In the genomic region with DNA sequence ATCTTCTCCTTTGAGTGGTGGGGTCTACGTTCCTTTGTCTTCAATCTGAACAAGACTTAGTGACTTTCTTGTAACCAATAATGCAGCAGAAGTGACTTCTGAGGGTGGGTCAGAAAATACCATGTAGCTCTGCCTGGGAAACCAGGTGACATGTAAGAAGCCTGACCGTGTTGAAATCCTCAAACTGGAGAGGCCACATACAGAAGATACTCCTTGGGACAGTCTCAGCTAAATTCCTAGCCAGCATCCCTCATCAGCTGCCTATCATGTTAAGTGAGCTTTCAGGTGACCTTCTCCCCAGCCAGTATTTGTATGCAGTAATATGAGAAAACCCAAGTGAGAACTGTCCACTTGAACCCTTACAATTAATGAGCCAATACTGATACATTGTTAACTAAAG, we compare ENCODE assay signal across 29 cellular contexts. TPM values are rescaled to one million over a fixed set of nuclear protein-coding genes. Genes with fewer than 3 reads are reported as not detected.
A peak's percentile ranks its signal among the peaks of the same experiment; 100 is the strongest.
DNase-seq lines count a peak whose midpoint lies in the region; ATAC-seq, FAIRE-seq and TF ChIP-seq lines count a peak whose summit lies in the region.
"Had no signal": no experiment of that assay in that cellular context is flagged by ENCODE, and none has a peak within 500 bp of the region (broad histone marks: within the 10 kb centered on the region; RNA-seq: fewer than 3 reads in every experiment).

No MANE protein-coding gene starts in this region.

- H3K9me3 Mint-ChIP-seq in GM23338: no peaks in the 10 kb centered on the region; the same call in 2 of the 3 replicates
- H3K9me3 Mint-ChIP-seq in activated T-helper 17 cell treated with anti-CD3 and anti-CD28 coated beads, Interleukin-2, amount 50 U/mL, for 72 hours: no peaks in the 10 kb centered on the region
- no peaks in the 10 kb centered on the region for H3K9me3 Mint-ChIP-seq in activated CD8-positive, alpha-beta T cell treated with anti-CD3 and anti-CD28 coated beads for 36 hours
- H3K9me3 Mint-ChIP-seq: CD14-positive monocyte; CD4-positive, alpha-beta memory T cell; CD8-positive, alpha-beta memory T cell had no signal

- TF ChIP-seq CTCF in GM23338 (conservative IDR thresholded peaks at IDR 0.05; ENCODE audit: low read depth in 2 of 2): no peak
- TF ChIP-seq CTCF in activated CD8-positive, alpha-beta T cell treated with anti-CD3 and anti-CD28 coated beads for 36 hours (IDR thresholded peaks at IDR 0.05): no peak
- no peak for TF ChIP-seq CTCF in thyroid gland (IDR thresholded peaks at IDR 0.05)

- peaks cover 48% of the 10 kb centered on the region for H3K4me1 ChIP-seq in GM23338 (ENCODE audit: insufficient read depth)
- no peaks in the 10 kb centered on the region for H3K4me1 ChIP-seq in trophoblast cell (ENCODE audit: control insufficient read depth in 1 of 2, insufficient read depth in 2 of 2, low read length in 2 of 2)
- H3K4me1 ChIP-seq in thyroid gland: no peaks in the 10 kb centered on the region

- H4K8ac ChIP-seq in trophoblast cell (ENCODE audit: low read depth, low read length): no peak overlapping the region

- H3K79me2 ChIP-seq in GM23338 (replicated peaks; ENCODE audit: insufficient read depth): peaks cover 100% of the 10 kb centered on the region
- H3K79me2 ChIP-seq in trophoblast cell (ENCODE audit: control insufficient read depth, insufficient read depth, low read length, poor library complexity): no peaks in the 10 kb centered on the region

- H3K27ac ChIP-seq in GM23338 (ENCODE audit: low read depth): peak overlapping the region; percentile 30; the same call in 1 of the 2 replicates
- no peak overlapping the region for H3K27ac ChIP-seq in trophoblast cell (ENCODE audit: low read depth, low read length)
- no peak overlapping the region for H3K27ac ChIP-seq in thyroid gland
- H3K27ac ChIP-seq: BLaER1 had no signal

- H3K4me3 ChIP-seq in GM23338 (no peak overlapping the region), trophoblast cell (ENCODE audit: low read depth, low read length) (no peak overlapping the region), thyroid gland (replicated peaks in 1 of 3) (no peak overlapping the region)
- H3K4me3 ChIP-seq: BLaER1, GM12878 had no signal

- FAIRE-seq in H54 (lab: Jason Lieb, UNC): peak; percentile 11
- FAIRE-seq: A204.1, GM12878, GM12892, GM18507 had no signal

- no peaks in the 10 kb centered on the region for H3K79me1 ChIP-seq in trophoblast cell (ENCODE audit: low read length)

- no peak overlapping the region for H2BK120ac ChIP-seq in trophoblast cell (ENCODE audit: insufficient read depth, low read length, poor library complexity)

- peaks cover 81% of the 10 kb centered on the region for H4K20me1 ChIP-seq in GM23338 (replicated peaks; ENCODE audit: insufficient read depth)

- H3K27me3 ChIP-seq in GM23338 (ENCODE audit: insufficient read depth) (no peaks in the 10 kb centered on the region), trophoblast cell (ENCODE audit: insufficient read depth, low read length) (no peaks in the 10 kb centered on the region), thyroid gland (no peaks in the 10 kb centered on the region)
- H3K27me3 ChIP-seq: BE2C, BLaER1 had no signal

- H3K23ac ChIP-seq in trophoblast cell (ENCODE audit: low read length): no peak overlapping the region

- TF ChIP-seq POLR2A in H54 (IDR thresholded peaks at IDR 0.05; ENCODE audit: low read depth, low read length): no peak
- no peak for TF ChIP-seq POLR2A in thyroid gland (IDR thresholded peaks at IDR 0.05)

- H3K36me3 ChIP-seq in GM23338 (ENCODE audit: insufficient read depth) (no peaks in the 10 kb centered on the region), trophoblast cell (ENCODE audit: control insufficient read depth in 1 of 2, insufficient read depth in 2 of 2, low read length in 2 of 2) (peaks cover 3 to 8% of the 10 kb centered on the region in 2 experiments), thyroid gland (no peaks in the 10 kb centered on the region)
- H3K36me3 ChIP-seq: BE2C had no signal

- H3K4me2 ChIP-seq in GM23338: no peak overlapping the region
- no peak overlapping the region for H3K4me2 ChIP-seq in trophoblast cell (ENCODE audit: low read length)
- H3K4me2 ChIP-seq: BLaER1 had no signal

- no peak overlapping the region for H3K27ac Mint-ChIP-seq in GM23338
- peak overlapping the region; percentile 16 for H3K27ac Mint-ChIP-seq in activated T-helper 17 cell treated with anti-CD3 and anti-CD28 coated beads, Interleukin-2, amount 50 U/mL, for 72 hours
- H3K27ac Mint-ChIP-seq in activated CD8-positive, alpha-beta T cell treated with anti-CD3 and anti-CD28 coated beads for 36 hours: no peak overlapping the region
- H3K27ac Mint-ChIP-seq: CD4-positive, CD25-positive, alpha-beta regulatory T cell had no signal

- DNase-seq in GM23338 (ENCODE audit: low spot score): no peak
- no peak for DNase-seq in H54 (ENCODE audit: insufficient read length, low spot score)
- DNase-seq in trophoblast cell: peak; percentile 68 to 84
- no peak for DNase-seq in activated CD8-positive, alpha-beta T cell treated with anti-CD3 and anti-CD28 coated beads for 36 hours
- no peak for DNase-seq in thyroid gland
- DNase-seq: 8988T; ACHN; BE2C; C1 segment of cervical spinal cord; CD4-positive, alpha-beta memory T cell; CD4-positive, CD25-positive, alpha-beta regulatory T cell; CD8-positive, alpha-beta memory T cell; COR-L47; DMS 273 treated with DMSO at 0.1 percent for 48 hours; DMS153; DMS53; DMS79; DND-41; EL; GDM1 had no signal

- H3K27me3 Mint-ChIP-seq in GM23338 (ENCODE audit: insufficient read depth, low read depth, poor library complexity): peaks cover 3% of the 10 kb centered on the region
- no peaks in the 10 kb centered on the region for H3K27me3 Mint-ChIP-seq in activated T-helper 17 cell treated with anti-CD3 and anti-CD28 coated beads, Interleukin-2, amount 50 U/mL, for 72 hours
- H3K27me3 Mint-ChIP-seq in activated CD8-positive, alpha-beta T cell treated with anti-CD3 and anti-CD28 coated beads for 36 hours: no peaks in the 10 kb centered on the region
- H3K27me3 Mint-ChIP-seq: CD4-positive, alpha-beta memory T cell; CD4-positive, CD25-positive, alpha-beta regulatory T cell; CD8-positive, alpha-beta memory T cell had no signal

- ATAC-seq in GM23338 (no peak), GM19395 (IDR thresholded peaks at IDR 0.05; ENCODE audit: unreplicated experiment) (no peak), HG03565 (IDR thresholded peaks at IDR 0.05; ENCODE audit: unreplicated experiment) (no peak)
- ATAC-seq in activated T-helper 17 cell treated with anti-CD3 and anti-CD28 coated beads, Interleukin-2, amount 50 U/mL, for 72 hours (replicated peaks): no peak
- no peak for ATAC-seq in activated CD8-positive, alpha-beta T cell treated with anti-CD3 and anti-CD28 coated beads for 36 hours
- ATAC-seq: GM12878 had no signal

- no CpG with 5 or more reads among the region's 2 CpGs for WGBS in trophoblast cell (ENCODE audit: extremely low coverage, insufficient coverage, insufficient read length)
- 97% methylated on average over 2 of the region's 2 CpGs for WGBS in thyroid gland, 2 donors

- peak overlapping the region; percentile 12 for H3K4ac ChIP-seq in trophoblast cell (ENCODE audit: low read depth, low read length)

- H3K4me3 Mint-ChIP-seq in GM23338: no peak overlapping the region
- no peak overlapping the region for H3K4me3 Mint-ChIP-seq in activated T-helper 17 cell treated with anti-CD3 and anti-CD28 coated beads, Interleukin-2, amount 50 U/mL, for 72 hours
- no peak overlapping the region for H3K4me3 Mint-ChIP-seq in activated CD8-positive, alpha-beta T cell treated with anti-CD3 and anti-CD28 coated beads for 36 hours
- H3K4me3 Mint-ChIP-seq: CD14-positive monocyte; CD4-positive, alpha-beta memory T cell; CD4-positive, CD25-positive, alpha-beta regulatory T cell; CD8-positive, alpha-beta memory T cell had no signal

- H2AFZ ChIP-seq in GM23338: no peak overlapping the region
- no peak overlapping the region for H2AFZ ChIP-seq in trophoblast cell (ENCODE audit: insufficient read depth, low read length, poor library complexity)

- no peak overlapping the region for H3K18ac ChIP-seq in trophoblast cell (ENCODE audit: low read length)

- intact Hi-C loops in activated CD8-positive, alpha-beta T cell treated with anti-CD3 and anti-CD28 coated beads for 36 hours (cut with micrococcal nuclease): no loop called here
- intact Hi-C loops in thyroid gland (cut with DNase I): no loop called here

- H2BK5ac ChIP-seq in trophoblast cell (ENCODE audit: low read depth, low read length, poor library complexity): no peak overlapping the region

- H3K9me3 ChIP-seq in trophoblast cell (ENCODE audit: insufficient read depth, low read depth, low read length) (no peaks in the 10 kb centered on the region), thyroid gland (no peaks in the 10 kb centered on the region)
- H3K9me3 ChIP-seq: BE2C had no signal

- no peak overlapping the region for H2BK12ac ChIP-seq in trophoblast cell (ENCODE audit: low read length)

- no peak overlapping the region for H3K14ac ChIP-seq in trophoblast cell (ENCODE audit: low read length)

- H4K12ac ChIP-seq in trophoblast cell (ENCODE audit: low read depth, low read length): no peak overlapping the region

- H3K9ac ChIP-seq in trophoblast cell (ENCODE audit: low read length): no peak overlapping the region
- H3K9ac ChIP-seq: BLaER1 had no signal

- no peak overlapping the region for H4K91ac ChIP-seq in trophoblast cell (ENCODE audit: low read depth, low read length)

- H3K9me2 ChIP-seq in GM23338 (ENCODE audit: insufficient read depth): no peaks in the 10 kb centered on the region

- H3K36me3 Mint-ChIP-seq in GM23338 (ENCODE audit: low read depth): peaks cover 33% of the 10 kb centered on the region
- peaks cover 58% of the 10 kb centered on the region for H3K36me3 Mint-ChIP-seq in activated T-helper 17 cell treated with anti-CD3 and anti-CD28 coated beads, Interleukin-2, amount 50 U/mL, for 72 hours (ENCODE audit: low read depth)
- H3K36me3 Mint-ChIP-seq in activated CD8-positive, alpha-beta T cell treated with anti-CD3 and anti-CD28 coated beads for 36 hours (ENCODE audit: low read depth): peaks cover 20% of the 10 kb centered on the region

- POLR2A ChIA-PET in activated CD8-positive, alpha-beta T cell treated with anti-CD3 and anti-CD28 coated beads for 36 hours (lab: Charles Lee): no interaction called here

- peaks cover 30% of the 10 kb centered on the region for H3K4me1 Mint-ChIP-seq in GM23338
- peaks cover 32% of the 10 kb centered on the region for H3K4me1 Mint-ChIP-seq in activated T-helper 17 cell treated with anti-CD3 and anti-CD28 coated beads, Interleukin-2, amount 50 U/mL, for 72 hours
- peaks cover 53% of the 10 kb centered on the region for H3K4me1 Mint-ChIP-seq in activated CD8-positive, alpha-beta T cell treated with anti-CD3 and anti-CD28 coated beads for 36 hours (ENCODE audit: low read depth)

- CTCF ChIA-PET in activated CD8-positive, alpha-beta T cell treated with anti-CD3 and anti-CD28 coated beads for 36 hours (lab: Charles Lee): no interaction called here

- no peak overlapping the region for H2AK5ac ChIP-seq in trophoblast cell (ENCODE audit: low read length)

- H3F3A ChIP-seq in GM23338 (replicated peaks; ENCODE audit: low read depth): peaks cover 4% of the 10 kb centered on the region; the same call in 1 of the 2 replicates

RNA-seq across cellular contexts. Expression of a gene that starts 27.0 kb away (rescaled TPM):
- 134 and 137 TPM in 2 replicates for total RNA-seq in GM23338 (2014; rRNA removed; shearing (Covaris generic))
- polyA plus RNA-seq in GM23338 (2016; fragmentation: Nextera tagmentation; extraction: Ambion mirVana): 93.1 and 112 TPM in 2 replicates
- total RNA-seq in activated T-helper 17 cell treated with anti-CD3 and anti-CD28 coated beads, Interleukin-2, amount 50 U/mL, for 72 hours: 10 to 100 TPM; 36.3 to 38.9 TPM
- polyA plus RNA-seq in trophoblast cell (2013): 257 and 270 TPM in 2 replicates
- total RNA-seq in activated CD8-positive, alpha-beta T cell treated with anti-CD3 and anti-CD28 coated beads for 36 hours: 10 to 100 TPM; 37.1 to 40.7 TPM
- total RNA-seq in thyroid gland: 10 to 100 TPM; 36.6 to 71.4 (median 45.1) TPM

Comparison
In these comparisons a context has a peak if more than half of its experiments do, and no peak if none do; other contexts are left out.
1. DNase-seq: peak in trophoblast cell (2 of 2); none in GM23338 (single experiment), H54 (single experiment), activated CD8-positive, alpha-beta T cell treated with anti-CD3 and anti-CD28 coated beads for 36 hours (single experiment) and thyroid gland (0 of 2).